In the genomic region with DNA sequence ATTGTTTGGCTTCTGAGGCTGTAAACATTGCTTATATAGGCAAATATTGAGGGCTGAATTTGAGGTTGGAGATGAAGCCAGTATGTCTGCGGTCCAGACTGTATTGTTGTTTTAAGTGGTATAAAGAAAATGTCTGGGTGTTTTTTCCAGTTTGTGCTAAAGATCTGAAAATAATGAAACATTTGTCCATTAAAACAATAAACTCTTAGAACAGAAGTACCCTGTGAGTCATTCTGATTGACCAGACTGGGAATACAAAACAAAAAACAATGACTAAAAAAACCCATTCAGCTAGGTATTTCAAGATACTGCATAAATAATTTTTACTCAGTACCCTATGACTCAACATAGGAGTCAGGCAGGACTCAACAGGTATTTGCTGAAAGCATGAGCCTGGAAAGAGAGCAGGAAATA, we compare ENCODE assay signal across 12 cellular contexts. TPM values are rescaled to one million over a fixed set of nuclear protein-coding genes. Genes with fewer than 3 reads are reported as not detected.
DNase-seq lines count a peak whose midpoint lies in the region; ATAC-seq and TF ChIP-seq lines count a peak whose summit lies in the region.
"Had no signal": no experiment of that assay in that cellular context is flagged by ENCODE, and none has a peak within 500 bp of the region (broad histone marks: within the 10 kb centered on the region; RNA-seq: fewer than 3 reads in every experiment).

No MANE protein-coding gene starts in this region.

- no peak for DNase-seq in activated CD8-positive, alpha-beta T cell treated with anti-CD3 and anti-CD28 coated beads for 36 hours
- DNase-seq in activated CD8-positive, alpha-beta T cell treated with anti-CD3 and anti-CD28 coated beads, Interleukin-2, amount 10 ng/mL, durations not matched to agents 7 days and 5 days, result no peak
- DNase-seq in SW480 (ENCODE audit: low spot score), result peak; percentile 54
- DNase-seq in foreskin keratinocyte, result peak; percentile 81 to 89
- DNase-seq in stromal cell of bone marrow (ENCODE audit: low read depth), result peak; percentile 22
- no peak for DNase-seq in type B pancreatic cell (ENCODE audit: extremely low spot score, unreplicated experiment)
- DNase-seq in T-helper 17 cell, result no peak
- DNase-seq: activated T-cell treated with anti-CD3 and anti-CD28 coated beads, Interleukin-2, amount 50 U/mL, for 48 hours; substantia nigra had no signal

- peak overlapping the region; percentile 91 for H3K27ac ChIP-seq in foreskin keratinocyte
- H3K27ac ChIP-seq: coronary artery had no signal

- CTCF ChIA-PET in activated CD8-positive, alpha-beta T cell treated with anti-CD3 and anti-CD28 coated beads for 36 hours (lab: Charles Lee), result interaction anchor here (10.3 kb wide), 1 partner anchor 20 kb away, joined by 111 read pairs; a partner anchor contains a TSS
- CTCF ChIA-PET in activated CD8-positive, alpha-beta T cell treated with anti-CD3 and anti-CD28 coated beads, Interleukin-2, amount 10 ng/mL, durations not matched to agents 7 days and 5 days (lab: Charles Lee), result interaction anchor here (1.3 to 9.7 kb wide), 3 partner anchors 20 to 145 kb away, joined by 3 to 95 read pairs (median 7); a partner anchor contains a TSS

- peaks cover 39% of the 10 kb centered on the region for H3K36me3 Mint-ChIP-seq in activated CD8-positive, alpha-beta T cell treated with anti-CD3 and anti-CD28 coated beads for 36 hours (ENCODE audit: low read depth)
- peaks cover 2% of the 10 kb centered on the region for H3K36me3 Mint-ChIP-seq in activated CD8-positive, alpha-beta T cell treated with anti-CD3 and anti-CD28 coated beads, Interleukin-2, amount 10 ng/mL, durations not matched to agents 7 days and 5 days (ENCODE audit: low read depth)
- H3K36me3 Mint-ChIP-seq in type B pancreatic cell, result no peaks in the 10 kb centered on the region
- peaks cover 6% of the 10 kb centered on the region for H3K36me3 Mint-ChIP-seq in T-helper 17 cell (ENCODE audit: low read depth)

- H3K4me1 ChIP-seq in foreskin keratinocyte, result peaks cover 21% of the 10 kb centered on the region

- intact Hi-C loops in activated CD8-positive, alpha-beta T cell treated with anti-CD3 and anti-CD28 coated beads for 36 hours (cut with micrococcal nuclease), result no loop called here

- H3K9me3 ChIP-seq in T-helper 17 cell (ENCODE audit: control insufficient read depth, low read length, poor library complexity, severe bottlenecking), result no peaks in the 10 kb centered on the region

- H3K9me3 Mint-ChIP-seq in activated CD8-positive, alpha-beta T cell treated with anti-CD3 and anti-CD28 coated beads for 36 hours, result no peaks in the 10 kb centered on the region
- no peaks in the 10 kb centered on the region for H3K9me3 Mint-ChIP-seq in activated CD8-positive, alpha-beta T cell treated with anti-CD3 and anti-CD28 coated beads, Interleukin-2, amount 10 ng/mL, durations not matched to agents 7 days and 5 days (ENCODE audit: insufficient read depth)
- no peaks in the 10 kb centered on the region for H3K9me3 Mint-ChIP-seq in type B pancreatic cell
- H3K9me3 Mint-ChIP-seq: natural killer cell treated with Interleukin-12 subunit alpha and Interleukin-12 subunit beta and Interleukin-15 and Interleukin-18, amount 100 ng/mL, for 72 hours had no signal

- no peaks in the 10 kb centered on the region for H3K27me3 Mint-ChIP-seq in activated CD8-positive, alpha-beta T cell treated with anti-CD3 and anti-CD28 coated beads for 36 hours
- H3K27me3 Mint-ChIP-seq in activated CD8-positive, alpha-beta T cell treated with anti-CD3 and anti-CD28 coated beads, Interleukin-2, amount 10 ng/mL, durations not matched to agents 7 days and 5 days (ENCODE audit: low read depth), result no peaks in the 10 kb centered on the region
- no peaks in the 10 kb centered on the region for H3K27me3 Mint-ChIP-seq in type B pancreatic cell
- H3K27me3 Mint-ChIP-seq in T-helper 17 cell, result no peaks in the 10 kb centered on the region
- H3K27me3 Mint-ChIP-seq: natural killer cell treated with Interleukin-12 subunit alpha and Interleukin-12 subunit beta and Interleukin-15 and Interleukin-18, amount 100 ng/mL, for 72 hours had no signal

- H3K4me3 Mint-ChIP-seq in activated CD8-positive, alpha-beta T cell treated with anti-CD3 and anti-CD28 coated beads for 36 hours, result no peak overlapping the region
- no peak overlapping the region for H3K4me3 Mint-ChIP-seq in activated CD8-positive, alpha-beta T cell treated with anti-CD3 and anti-CD28 coated beads, Interleukin-2, amount 10 ng/mL, durations not matched to agents 7 days and 5 days
- no peak overlapping the region for H3K4me3 Mint-ChIP-seq in type B pancreatic cell
- H3K4me3 Mint-ChIP-seq in T-helper 17 cell, result no peak overlapping the region
- H3K4me3 Mint-ChIP-seq: natural killer cell treated with Interleukin-12 subunit alpha and Interleukin-12 subunit beta and Interleukin-15 and Interleukin-18, amount 100 ng/mL, for 72 hours had no signal

- H3K27ac Mint-ChIP-seq in activated CD8-positive, alpha-beta T cell treated with anti-CD3 and anti-CD28 coated beads for 36 hours, result no peak overlapping the region
- H3K27ac Mint-ChIP-seq in activated CD8-positive, alpha-beta T cell treated with anti-CD3 and anti-CD28 coated beads, Interleukin-2, amount 10 ng/mL, durations not matched to agents 7 days and 5 days, result no peak overlapping the region
- H3K27ac Mint-ChIP-seq in type B pancreatic cell (no peak overlapping the region), T-helper 17 cell (no peak overlapping the region)
- H3K27ac Mint-ChIP-seq: natural killer cell treated with Interleukin-12 subunit alpha and Interleukin-12 subunit beta and Interleukin-15 and Interleukin-18, amount 100 ng/mL, for 72 hours had no signal

- no peaks in the 10 kb centered on the region for H3K27me3 ChIP-seq in foreskin keratinocyte

- POLR2A ChIA-PET in activated CD8-positive, alpha-beta T cell treated with anti-CD3 and anti-CD28 coated beads for 36 hours (lab: Charles Lee), result interaction anchor here (0.6 kb wide), 1 partner anchor 159 kb away, joined by 3 read pairs; no protein-coding TSS in a partner anchor
- POLR2A ChIA-PET in activated CD8-positive, alpha-beta T cell treated with anti-CD3 and anti-CD28 coated beads, Interleukin-2, amount 10 ng/mL, durations not matched to agents 7 days and 5 days (lab: Charles Lee), result no interaction called here

- H3K4me1 Mint-ChIP-seq in activated CD8-positive, alpha-beta T cell treated with anti-CD3 and anti-CD28 coated beads for 36 hours (ENCODE audit: low read depth), result peaks cover 10% of the 10 kb centered on the region
- no peaks in the 10 kb centered on the region for H3K4me1 Mint-ChIP-seq in activated CD8-positive, alpha-beta T cell treated with anti-CD3 and anti-CD28 coated beads, Interleukin-2, amount 10 ng/mL, durations not matched to agents 7 days and 5 days (ENCODE audit: low read depth)
- H3K4me1 Mint-ChIP-seq in type B pancreatic cell (ENCODE audit: unreplicated experiment), result no peaks in the 10 kb centered on the region
- H3K4me1 Mint-ChIP-seq in T-helper 17 cell, result peaks cover 5% of the 10 kb centered on the region

- ATAC-seq in activated CD8-positive, alpha-beta T cell treated with anti-CD3 and anti-CD28 coated beads for 36 hours, result peak; percentile 27
- ATAC-seq in activated CD8-positive, alpha-beta T cell treated with anti-CD3 and anti-CD28 coated beads, Interleukin-2, amount 10 ng/mL, durations not matched to agents 7 days and 5 days, result no peak
- ATAC-seq in foreskin keratinocyte, result peak; percentile 99
- ATAC-seq in GM18909 (IDR thresholded peaks at IDR 0.05; ENCODE audit: poor library complexity, unreplicated experiment), result no peak
- no peak for ATAC-seq in T-helper 17 cell
- ATAC-seq: natural killer cell treated with Interleukin-12 subunit alpha and Interleukin-12 subunit beta and Interleukin-15 and Interleukin-18, amount 100 ng/mL, for 72 hours had no signal

- TF ChIP-seq CTCF in activated CD8-positive, alpha-beta T cell treated with anti-CD3 and anti-CD28 coated beads for 36 hours (IDR thresholded peaks at IDR 0.05), result no peak
- TF ChIP-seq CTCF in foreskin keratinocyte (conservative IDR thresholded peaks at IDR 0.05) (no peak), type B pancreatic cell (conservative IDR thresholded peaks at IDR 0.05) (no peak)

RNA-seq across cellular contexts. Expression of a gene that starts 20.4 kb away (rescaled TPM):
- total RNA-seq in activated CD8-positive, alpha-beta T cell treated with anti-CD3 and anti-CD28 coated beads for 36 hours, result 10 to 100 TPM; 13.3 to 13.4 TPM
- 10 to 100 TPM; 11.1 to 11.3 TPM for total RNA-seq in activated CD8-positive, alpha-beta T cell treated with anti-CD3 and anti-CD28 coated beads, Interleukin-2, amount 10 ng/mL, durations not matched to agents 7 days and 5 days
- total RNA-seq in foreskin keratinocyte, result 12.1 and 12.9 TPM in 2 replicates
- 2.8 TPM in 2 replicates for polyA plus RNA-seq in foreskin keratinocyte
- 6.7 and 7.8 TPM in 2 replicates for total RNA-seq in type B pancreatic cell (ENCODE audit: low replicate concordance)
- 10 to 100 TPM in 1 of 2 donors, 1 to 10 TPM in 1; 8.9 to 12.4 TPM for total RNA-seq in T-helper 17 cell

RNA-seq across cellular contexts. Expression of a gene that starts 45.8 kb away (rescaled TPM):
- total RNA-seq in activated CD8-positive, alpha-beta T cell treated with anti-CD3 and anti-CD28 coated beads for 36 hours, result not detected
- not detected for total RNA-seq in activated CD8-positive, alpha-beta T cell treated with anti-CD3 and anti-CD28 coated beads, Interleukin-2, amount 10 ng/mL, durations not matched to agents 7 days and 5 days
- total RNA-seq in foreskin keratinocyte (not detected in 2 replicates), type B pancreatic cell (ENCODE audit: low replicate concordance) (4.0 and 7.6 TPM in 2 replicates), T-helper 17 cell (not detected)
- polyA plus RNA-seq in foreskin keratinocyte, result 0.04 TPM in 2 replicates
- total RNA-seq: natural killer cell treated with Interleukin-12 subunit alpha and Interleukin-12 subunit beta and Interleukin-15 and Interleukin-18, amount 100 ng/mL, for 72 hours had no signal

Comparison
In these comparisons a context has a peak if more than half of its experiments do, and no peak if none do; other contexts are left out.
1. ATAC-seq: peak in activated CD8-positive, alpha-beta T cell treated with anti-CD3 and anti-CD28 coated beads for 36 hours (single experiment) and foreskin keratinocyte (single experiment); none in activated CD8-positive, alpha-beta T cell treated with anti-CD3 and anti-CD28 coated beads, Interleukin-2, amount 10 ng/mL, durations not matched to agents 7 days and 5 days (single experiment), GM18909 (single experiment) and T-helper 17 cell (single experiment).
2. DNase-seq: peak in SW480 (single experiment), foreskin keratinocyte (2 of 2) and stromal cell of bone marrow (single experiment); none in activated CD8-positive, alpha-beta T cell treated with anti-CD3 and anti-CD28 coated beads for 36 hours (single experiment), activated CD8-positive, alpha-beta T cell treated with anti-CD3 and anti-CD28 coated beads, Interleukin-2, amount 10 ng/mL, durations not matched to agents 7 days and 5 days (single experiment), type B pancreatic cell (single experiment) and T-helper 17 cell (0 of 3).